19 cellular contexts compared by ENCODE assay signal in the genomic region with DNA sequence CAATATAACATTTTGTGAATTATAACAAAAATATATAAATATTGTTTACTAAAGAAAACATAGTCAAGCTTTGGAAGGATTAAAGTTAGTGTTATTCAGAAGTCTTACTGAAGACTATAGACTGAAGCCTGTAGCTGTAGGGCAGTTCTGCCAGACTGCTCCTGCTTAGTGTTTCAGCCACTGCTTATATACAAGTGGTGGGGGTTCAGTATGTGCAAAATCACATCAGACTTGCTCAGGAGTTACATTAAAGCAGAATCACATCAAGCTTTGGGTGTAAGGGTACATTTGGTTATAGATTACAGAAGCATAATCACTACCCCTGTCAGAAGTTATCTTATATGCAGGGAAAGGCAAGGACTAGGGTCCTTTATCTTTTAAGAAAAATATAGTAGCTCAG.
"Had no signal": no experiment of that assay in that cellular context is flagged by ENCODE, and none has a peak within 500 bp of the region (broad histone marks: within the 10 kb centered on the region; RNA-seq: fewer than 3 reads in every experiment).

No MANE protein-coding gene starts in this region.

- H3K9me3 ChIP-seq: esophagus muscularis mucosa, gastroesophageal sphincter, heart right ventricle, left lung, lower lobe of right lung, mucosa of descending colon had no signal

- DNase-seq: dermis blood vessel endothelial cell; dorsolateral prefrontal cortex; effector CD4-positive, alpha-beta T cell; effector memory CD4-positive, alpha-beta T cell; foreskin keratinocyte; heart right ventricle; hippocampal formation; left cardiac atrium; left lung; left ventricle myocardium superior; lower lobe of right lung; mesenchymal stem cell; mucosa of descending colon had no signal

- H3K36me3 ChIP-seq: esophagus muscularis mucosa, gastroesophageal sphincter, heart right ventricle, left lung, lower lobe of right lung had no signal

- H3K27me3 ChIP-seq: esophagus muscularis mucosa, foreskin keratinocyte, gastroesophageal sphincter, heart right ventricle, left lung had no signal

- H3K4me3 ChIP-seq: coronary artery, dorsolateral prefrontal cortex, esophagus muscularis mucosa, gastroesophageal sphincter, heart right ventricle, left lung, lower lobe of right lung, mucosa of descending colon had no signal

- FAIRE-seq: endothelial cell of umbilical vein, islet of Langerhans, keratinocyte had no signal

- H3K4me1 ChIP-seq: esophagus muscularis mucosa, foreskin keratinocyte, gastroesophageal sphincter, heart right ventricle, left lung, lower lobe of right lung had no signal

- H3K27ac ChIP-seq: coronary artery, dorsolateral prefrontal cortex, esophagus muscularis mucosa, foreskin keratinocyte, gastroesophageal sphincter, heart right ventricle, left lung, lower lobe of right lung had no signal
